ENCODE assay signal across 15 cellular contexts in the genomic region with DNA sequence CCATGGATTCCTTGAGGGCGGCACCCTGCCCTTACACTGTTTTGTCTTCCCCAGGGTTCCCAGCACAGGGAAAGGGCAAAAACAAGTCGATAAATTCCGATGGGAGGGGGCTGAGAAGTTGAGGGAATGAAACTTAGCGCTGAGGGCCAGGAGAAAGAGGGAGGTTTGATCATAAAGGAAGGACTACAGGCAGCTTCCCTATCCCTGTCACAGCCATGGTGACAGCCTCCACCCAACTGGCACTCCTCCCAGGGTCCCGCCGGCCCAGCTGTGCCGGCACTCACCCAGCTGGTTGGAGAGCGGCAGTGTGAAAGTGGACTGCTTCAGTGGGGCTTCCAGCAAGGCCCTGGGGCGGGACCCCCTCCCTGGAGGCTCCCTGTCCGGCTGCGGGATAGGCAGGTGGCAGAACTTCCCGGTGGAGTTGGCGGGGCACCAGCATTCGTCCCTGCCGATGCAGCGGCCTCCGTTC. TPM values are rescaled to one million over a fixed set of nuclear protein-coding genes. Genes with fewer than 3 reads are reported as not detected.
DNase-seq lines count a peak whose midpoint lies in the region; ATAC-seq and TF ChIP-seq lines count a peak whose summit lies in the region.
"Had no signal": no experiment of that assay in that cellular context is flagged by ENCODE, and none has a peak within 500 bp of the region (broad histone marks: within the 10 kb centered on the region; RNA-seq: fewer than 3 reads in every experiment).

No MANE protein-coding gene starts in this region.

- TF ChIP-seq POLR2A in vagina (IDR thresholded peaks at IDR 0.05), result no peak

- ATAC-seq in left cardiac atrium, result peak; percentile 58 to 68
- no peak for ATAC-seq in GM21381 (IDR thresholded peaks at IDR 0.05; ENCODE audit: unreplicated experiment)
- ATAC-seq in activated CD4-positive, alpha-beta T cell treated with anti-CD3 and anti-CD28 coated beads for 36 hours, result no peak

- no peak for TF ChIP-seq CTCF in ascending aorta (IDR thresholded peaks at IDR 0.05)
- no peak for TF ChIP-seq CTCF in osteocyte (IDR thresholded peaks at IDR 0.05)
- no peak for TF ChIP-seq CTCF in vagina (IDR thresholded peaks at IDR 0.05)
- no peak for TF ChIP-seq CTCF in PC-9 (conservative IDR thresholded peaks at IDR 0.05)

- peak overlapping the region; percentile 86 for H3K27ac Mint-ChIP-seq in osteocyte (ENCODE audit: unreplicated experiment)
- H3K27ac Mint-ChIP-seq in activated CD4-positive, alpha-beta T cell treated with anti-CD3 and anti-CD28 coated beads for 36 hours, result no peak overlapping the region
- H3K27ac Mint-ChIP-seq: activated naive CD4-positive, alpha-beta T cell treated with anti-CD3 and anti-CD28 coated beads, Interleukin-2, amount 50 U/mL, for 24 hours; CD4-positive, CD25-positive, alpha-beta regulatory T cell; memory B cell had no signal

- H3K9me3 Mint-ChIP-seq in osteocyte (ENCODE audit: unreplicated experiment), result no peaks in the 10 kb centered on the region
- no peaks in the 10 kb centered on the region for H3K9me3 Mint-ChIP-seq in activated CD4-positive, alpha-beta T cell treated with anti-CD3 and anti-CD28 coated beads for 36 hours (ENCODE audit: low read depth)
- H3K9me3 Mint-ChIP-seq: activated naive CD4-positive, alpha-beta T cell treated with anti-CD3 and anti-CD28 coated beads, Interleukin-2, amount 50 U/mL, for 24 hours; memory B cell had no signal

- no TSS peak for BruUV-seq in PC-9 (replicated peaks; lab: Mats Ljungman, UMichigan)

- no peak overlapping the region for H3K4me2 ChIP-seq in PC-9

- no peak overlapping the region for H2AFZ ChIP-seq in PC-9

- H3K27me3 ChIP-seq in ascending aorta, result no peaks in the 10 kb centered on the region
- no peaks in the 10 kb centered on the region for H3K27me3 ChIP-seq in vagina
- H3K27me3 ChIP-seq in PC-9 (ENCODE audit: insufficient read depth, low read depth), result no peaks in the 10 kb centered on the region

- CTCF ChIA-PET in PC-9 (lab: Charles Lee), result interaction anchor here (1.1 kb wide), 1 partner anchor 120 kb away, joined by 3 read pairs; no protein-coding TSS in a partner anchor
- CTCF ChIA-PET in activated CD4-positive, alpha-beta T cell treated with anti-CD3 and anti-CD28 coated beads for 36 hours (lab: Charles Lee), result no interaction called here

- intact Hi-C loops in ascending aorta (cut with DNase I) (loop anchor here (2.0 kb wide), 1 partner anchor 49 kb away; no protein-coding TSS in a partner anchor), left cardiac atrium (cut with DNase I) (no loop called here), vagina (cut with DNase I) (no loop called here), PC-9 (cut with micrococcal nuclease; ENCODE audit: unreplicated experiment) (no loop called here)
- intact Hi-C loops in activated CD4-positive, alpha-beta T cell treated with anti-CD3 and anti-CD28 coated beads for 36 hours (cut with DNase I, micrococcal nuclease), result no loop called here

- H3K27ac ChIP-seq in ascending aorta, result peak overlapping the region; percentile 85 to 91
- peak overlapping the region; percentile 30 for H3K27ac ChIP-seq in vagina
- H3K27ac ChIP-seq in PC-9, result no peak overlapping the region

- peak overlapping the region in 1 of 2 donors; percentile 12 for H3K4me3 ChIP-seq in ascending aorta
- H3K4me3 ChIP-seq in vagina, result no peak overlapping the region
- H3K4me3 ChIP-seq in PC-9, result no peak overlapping the region

- H3K36me3 Mint-ChIP-seq in osteocyte (ENCODE audit: unreplicated experiment), result peaks cover 43% of the 10 kb centered on the region
- H3K36me3 Mint-ChIP-seq in activated CD4-positive, alpha-beta T cell treated with anti-CD3 and anti-CD28 coated beads for 36 hours (ENCODE audit: low read depth), result no peaks in the 10 kb centered on the region
- H3K36me3 Mint-ChIP-seq: activated naive CD4-positive, alpha-beta T cell treated with anti-CD3 and anti-CD28 coated beads, Interleukin-2, amount 50 U/mL, for 24 hours; CD4-positive, CD25-positive, alpha-beta regulatory T cell; memory B cell had no signal

- H3K9me2 ChIP-seq in PC-9 (ENCODE audit: insufficient read depth), result no peaks in the 10 kb centered on the region

- peak overlapping the region; percentile 44 for H3K4me3 Mint-ChIP-seq in osteocyte (ENCODE audit: unreplicated experiment)
- H3K4me3 Mint-ChIP-seq in activated CD4-positive, alpha-beta T cell treated with anti-CD3 and anti-CD28 coated beads for 36 hours, result no peak overlapping the region
- H3K4me3 Mint-ChIP-seq: activated naive CD4-positive, alpha-beta T cell treated with anti-CD3 and anti-CD28 coated beads, Interleukin-2, amount 50 U/mL, for 24 hours; CD4-positive, CD25-positive, alpha-beta regulatory T cell; memory B cell had no signal

- H3K4me1 ChIP-seq in ascending aorta, result peaks cover 38 to 54% of the 10 kb centered on the region in 2 donors
- peaks cover 61% of the 10 kb centered on the region for H3K4me1 ChIP-seq in vagina
- H3K4me1 ChIP-seq in PC-9 (replicated peaks; ENCODE audit: insufficient read depth), result peaks cover 14% of the 10 kb centered on the region

- POLR2A ChIA-PET in PC-9 (lab: Charles Lee; ENCODE audit: unreplicated experiment), result no interaction called here
- POLR2A ChIA-PET in activated CD4-positive, alpha-beta T cell treated with anti-CD3 and anti-CD28 coated beads for 36 hours (lab: Charles Lee), result no interaction called here

- H3K36me3 ChIP-seq in ascending aorta (peaks cover 38 to 43% of the 10 kb centered on the region in 2 donors), vagina (no peaks in the 10 kb centered on the region), PC-9 (ENCODE audit: low read depth) (0 out of 2 replicates have a peak, but pooled peaks cover 6% of the 10 kb centered on the region)

- H4K20me1 ChIP-seq in PC-9 (ENCODE audit: insufficient read depth), result no peaks in the 10 kb centered on the region

- H3K9me3 ChIP-seq in ascending aorta (no peaks in the 10 kb centered on the region), vagina (no peaks in the 10 kb centered on the region), PC-9 (ENCODE audit: insufficient read depth, low read depth) (no peaks in the 10 kb centered on the region)

- DNase-seq in ascending aorta (ENCODE audit: low spot score in 2 of 2) (no peak), left cardiac atrium (peak; percentile 64), osteocyte (ENCODE audit: extremely low spot score, unreplicated experiment) (no peak), vagina (ENCODE audit: extremely low spot score in 2 of 2) (no peak), PC-9 (no peak)
- no peak for DNase-seq in activated CD4-positive, alpha-beta T cell treated with anti-CD3 and anti-CD28 coated beads for 36 hours
- DNase-seq: CD4-positive, CD25-positive, alpha-beta regulatory T cell; cerebellar nuclear complex; GDM1; KG1; NCI-H1436; stimulated activated CD4-positive, alpha-beta T cell treated with anti-CD3 and anti-CD28 coated beads, Interleukin-2, amount 100 ng/mL, for 48 hours had no signal

- H3F3A ChIP-seq in PC-9 (ENCODE audit: insufficient read depth, low read depth), result no peaks in the 10 kb centered on the region; the same call in 1 of the 2 replicates

- no peaks in the 10 kb centered on the region for H3K79me2 ChIP-seq in PC-9 (ENCODE audit: low read depth)

- no peaks in the 10 kb centered on the region for H3K27me3 Mint-ChIP-seq in osteocyte (ENCODE audit: unreplicated experiment)
- H3K27me3 Mint-ChIP-seq in activated CD4-positive, alpha-beta T cell treated with anti-CD3 and anti-CD28 coated beads for 36 hours, result no peaks in the 10 kb centered on the region
- H3K27me3 Mint-ChIP-seq: activated naive CD4-positive, alpha-beta T cell treated with anti-CD3 and anti-CD28 coated beads, Interleukin-2, amount 50 U/mL, for 24 hours had no signal

- H3K4me1 Mint-ChIP-seq in osteocyte (ENCODE audit: unreplicated experiment), result peaks cover 78% of the 10 kb centered on the region
- peaks cover 2% of the 10 kb centered on the region for H3K4me1 Mint-ChIP-seq in activated CD4-positive, alpha-beta T cell treated with anti-CD3 and anti-CD28 coated beads for 36 hours
- H3K4me1 Mint-ChIP-seq: activated naive CD4-positive, alpha-beta T cell treated with anti-CD3 and anti-CD28 coated beads, Interleukin-2, amount 50 U/mL, for 24 hours had no signal

RNA-seq across cellular contexts. Expression of a gene that starts 58.4 kb away (rescaled TPM):
- total RNA-seq in ascending aorta (10.0 TPM), left cardiac atrium (10 to 100 TPM; 34.1 to 39.1 TPM), osteocyte (22.4 and 26.3 TPM in 2 replicates), vagina (26.0 TPM), PC-9 (2021) (83.2 and 86.5 TPM in 2 replicates)
- 10 to 100 TPM; 29.5 to 35.9 TPM for total RNA-seq in activated CD4-positive, alpha-beta T cell treated with anti-CD3 and anti-CD28 coated beads for 36 hours

RNA-seq across cellular contexts. Expression of a gene that starts 58.8 kb away (rescaled TPM):
- total RNA-seq in ascending aorta (324 TPM), left cardiac atrium (100 to 1,000 TPM; 156 to 157 TPM), osteocyte (524 and 529 TPM in 2 replicates), vagina (165 TPM), PC-9 (2021) (1,010 and 1,208 TPM in 2 replicates)
- total RNA-seq in activated CD4-positive, alpha-beta T cell treated with anti-CD3 and anti-CD28 coated beads for 36 hours, result 10 to 100 TPM; 27.3 to 56.9 TPM

Comparison
In these comparisons a context has a peak if more than half of its experiments do, and no peak if none do; other contexts are left out.
1. ATAC-seq: peak in left cardiac atrium (2 of 2); none in GM21381 (single experiment) and activated CD4-positive, alpha-beta T cell treated with anti-CD3 and anti-CD28 coated beads for 36 hours (single experiment).